19 cellular contexts compared by ENCODE assay signal in the genomic region with DNA sequence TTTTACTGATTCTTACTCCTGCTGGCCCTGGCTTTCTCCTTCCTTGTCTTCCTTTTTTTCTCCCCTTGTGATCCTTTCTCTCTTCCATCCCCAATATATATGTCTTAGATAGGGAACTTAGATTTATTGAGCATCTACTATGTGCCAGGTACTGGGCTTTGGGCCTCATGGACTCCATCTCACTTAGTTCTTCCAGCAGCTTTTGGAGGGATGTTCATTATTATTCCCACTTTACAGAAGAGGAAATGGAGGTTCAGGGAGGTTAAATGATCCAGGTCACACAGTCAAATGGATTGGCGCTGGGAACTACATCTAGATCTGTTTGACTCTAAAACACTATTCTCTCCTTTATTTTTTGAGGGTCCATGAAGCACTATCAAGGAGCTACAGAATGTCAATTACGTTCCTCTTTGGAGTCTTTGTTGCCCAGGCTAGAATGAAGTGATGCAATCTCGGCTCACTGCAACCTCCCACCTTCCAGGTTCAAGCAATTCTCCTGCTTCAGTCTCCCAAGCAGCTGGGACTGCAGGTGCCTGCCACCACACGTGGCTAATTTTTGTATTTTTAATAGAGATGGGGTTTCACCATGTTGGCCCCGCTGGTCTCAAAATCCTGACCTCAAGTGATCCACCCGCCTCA. TPM values are rescaled to one million over a fixed set of nuclear protein-coding genes. Genes with fewer than 3 reads are reported as not detected.
DNase-seq lines count a peak whose midpoint lies in the region; ATAC-seq and TF ChIP-seq lines count a peak whose summit lies in the region.
"Had no signal": no experiment of that assay in that cellular context is flagged by ENCODE, and none has a peak within 500 bp of the region (broad histone marks: within the 10 kb centered on the region; RNA-seq: fewer than 3 reads in every experiment).

No MANE protein-coding gene starts in this region.

- intact Hi-C loops in CD4-positive, alpha-beta T cell (cut with DNase I, micrococcal nuclease): no loop called here

- no peak for ATAC-seq in CD4-positive, alpha-beta T cell (ENCODE audit: poor library complexity)
- ATAC-seq in T-helper 17 cell (no peak), GM19328 (IDR thresholded peaks at IDR 0.05; ENCODE audit: unreplicated experiment) (no peak)
- no peak for ATAC-seq in naive thymus-derived CD8-positive, alpha-beta T cell

- H3K36me3 Mint-ChIP-seq in CD4-positive, alpha-beta T cell (ENCODE audit: low read depth): no peaks in the 10 kb centered on the region
- peaks cover 2% of the 10 kb centered on the region for H3K36me3 Mint-ChIP-seq in T-helper 17 cell (ENCODE audit: low read depth)
- no peaks in the 10 kb centered on the region for H3K36me3 Mint-ChIP-seq in naive thymus-derived CD8-positive, alpha-beta T cell
- H3K36me3 Mint-ChIP-seq: CD4-positive, CD25-positive, alpha-beta regulatory T cell had no signal

- CTCF ChIA-PET in CD4-positive, alpha-beta T cell (lab: Charles Lee): interaction anchor here (0.6 kb wide), 2 partner anchors 166 to 705 kb away, joined by 3 to 4 read pairs; no protein-coding TSS in a partner anchor

- H3K27ac ChIP-seq in CD4-positive, alpha-beta T cell (ENCODE audit: low read depth, low read length): no peak overlapping the region
- H3K27ac ChIP-seq: BLaER1 treated with 17β-estradiol and CSF1 and Interleukin-3, amounts not matched to agents 10 nM and 100 nM had no signal

- POLR2A ChIA-PET in CD4-positive, alpha-beta T cell (lab: Charles Lee): no interaction called here
- POLR2A ChIA-PET in naive thymus-derived CD8-positive, alpha-beta T cell (lab: Charles Lee): interaction anchor here (0.8 kb wide), 1 partner anchor 48 kb away, joined by 4 read pairs; no protein-coding TSS in a partner anchor

- DNase-seq in activated CD8-positive, alpha-beta memory T cell treated with anti-CD3 and anti-CD28 coated beads, Interleukin-2, amount 50 U/mL, for 48 hours: peak; percentile 3
- DNase-seq in activated CD8-positive, alpha-beta memory T cell treated with anti-CD3 and anti-CD28 coated beads, Interleukin-2, amount 50 U/mL, for 4 hours: no peak
- DNase-seq in CD4-positive, alpha-beta T cell: no peak
- DNase-seq in T-helper 17 cell (no peak), occipital lobe (lab: John Stamatoyannopoulos, UW) (no peak)
- DNase-seq in naive thymus-derived CD8-positive, alpha-beta T cell: no peak
- DNase-seq: 8988T; ACHN; CD4-positive, CD25-positive, alpha-beta regulatory T cell; COR-L47; DMS153; DMS79 treated with DMSO at 0.1 percent for 48 hours; EL; GDM1; HFFc6 had no signal

- H3K9me3 Mint-ChIP-seq in CD4-positive, alpha-beta T cell: no peaks in the 10 kb centered on the region
- H3K9me3 Mint-ChIP-seq in naive thymus-derived CD8-positive, alpha-beta T cell: no peaks in the 10 kb centered on the region
- H3K9me3 Mint-ChIP-seq: CD4-positive, CD25-positive, alpha-beta regulatory T cell; HFFc6 had no signal

- TF ChIP-seq CTCF in CD4-positive, alpha-beta T cell (IDR thresholded peaks at IDR 0.05): no peak

- no peak overlapping the region for H3K4me3 Mint-ChIP-seq in CD4-positive, alpha-beta T cell
- H3K4me3 Mint-ChIP-seq in T-helper 17 cell: no peak overlapping the region
- no peak overlapping the region for H3K4me3 Mint-ChIP-seq in naive thymus-derived CD8-positive, alpha-beta T cell
- H3K4me3 Mint-ChIP-seq: HFFc6 had no signal

- no peaks in the 10 kb centered on the region for H3K27me3 ChIP-seq in CD4-positive, alpha-beta T cell (ENCODE audit: control insufficient read depth, insufficient read depth, low read length)
- H3K27me3 ChIP-seq: BLaER1 treated with 17β-estradiol and CSF1 and Interleukin-3, amounts not matched to agents 10 nM and 100 nM had no signal

- H3K27ac Mint-ChIP-seq in CD4-positive, alpha-beta T cell: peak overlapping the region; percentile 55
- H3K27ac Mint-ChIP-seq in T-helper 17 cell: peak overlapping the region; percentile 82
- peak overlapping the region in 9 of 10 donors; percentile 44 to 93 (median 83) for H3K27ac Mint-ChIP-seq in naive thymus-derived CD8-positive, alpha-beta T cell
- H3K27ac Mint-ChIP-seq: HFFc6 had no signal

- H3K4me1 Mint-ChIP-seq in CD4-positive, alpha-beta T cell (ENCODE audit: low read depth): peaks cover 45% of the 10 kb centered on the region
- H3K4me1 Mint-ChIP-seq in T-helper 17 cell: peaks cover 22% of the 10 kb centered on the region
- peaks cover 19 to 43% (median 42%) of the 10 kb centered on the region in 4 donors for H3K4me1 Mint-ChIP-seq in naive thymus-derived CD8-positive, alpha-beta T cell

- H3K9me3 ChIP-seq in CD4-positive, alpha-beta T cell (ENCODE audit: control insufficient read depth, low read length): no peaks in the 10 kb centered on the region
- H3K9me3 ChIP-seq in T-helper 17 cell (ENCODE audit: control insufficient read depth, low read length, poor library complexity, severe bottlenecking): no peaks in the 10 kb centered on the region
- H3K9me3 ChIP-seq: BLaER1 treated with 17β-estradiol and CSF1 and Interleukin-3, amounts not matched to agents 10 nM and 100 nM; HAP-1 had no signal

- no peaks in the 10 kb centered on the region for H3K27me3 Mint-ChIP-seq in CD4-positive, alpha-beta T cell
- H3K27me3 Mint-ChIP-seq in T-helper 17 cell: no peaks in the 10 kb centered on the region
- H3K27me3 Mint-ChIP-seq in naive thymus-derived CD8-positive, alpha-beta T cell: no peaks in the 10 kb centered on the region

RNA-seq across cellular contexts. Expression of gene PRKCA, which starts 19.0 kb away (rescaled TPM):
- total RNA-seq in CD4-positive, alpha-beta T cell: 10 to 100 TPM; 84.8 to 88.6 TPM
- 10 to 100 TPM; 84.9 to 93.9 TPM for total RNA-seq in T-helper 17 cell
- 10 to 100 TPM; 90.6 to 97.3 TPM for total RNA-seq in naive thymus-derived CD8-positive, alpha-beta T cell
- 1 to 10 TPM; 1.3 to 5.8 (median 3.3) TPM for polyA plus RNA-seq in naive thymus-derived CD8-positive, alpha-beta T cell
- 29.9 TPM for total RNA-seq in occipital lobe

RNA-seq across cellular contexts. Expression of gene APOH, which starts 54.2 kb away (rescaled TPM):
- not detected for total RNA-seq in CD4-positive, alpha-beta T cell
- not detected for total RNA-seq in T-helper 17 cell
- not detected for total RNA-seq in naive thymus-derived CD8-positive, alpha-beta T cell
- not detected for polyA plus RNA-seq in naive thymus-derived CD8-positive, alpha-beta T cell
- total RNA-seq in occipital lobe: 0.47 TPM
- total RNA-seq: CD4-positive, CD25-positive, alpha-beta regulatory T cell; H1; HFFc6 had no signal
- polyA plus RNA-seq: CD4-positive, CD25-positive, alpha-beta regulatory T cell; H1 had no signal
